1 cellular context compared by ENCODE assay signal in genomic region chrX:53048169-53049126, GRCh38.
A peak's percentile ranks its signal among the peaks of the same experiment; 100 is the strongest.
TF ChIP-seq lines count a peak whose summit lies in the region.

GPR173 (plus strand) TSS chrX:53048789; CDS start chrX:53076622, 27,833 bp downstream.

TF ChIP-seq in SK-N-SH, 30 proteins besides CTCF, POLR2A, EP300 and RAD21 (continued from another document):
- TF ChIP-seq PBX3 (IDR thresholded peaks at IDR 0.05) (no peak), IRF3 (IDR thresholded peaks at IDR 0.05; ENCODE audit: low read depth, low read length) (no peak), FOSL2 (IDR thresholded peaks at IDR 0.05; ENCODE audit: borderline replicate concordance, low read depth) (no peak), MXI1 (IDR thresholded peaks at IDR 0.05; ENCODE audit: low read depth, low read length) (no peak), SMC3 (IDR thresholded peaks at IDR 0.05; ENCODE audit: low read depth, low read length) (no peak), CHD2 (IDR thresholded peaks at IDR 0.05; ENCODE audit: low read length, partially characterized antibody) (peak; percentile 68), JUND (IDR thresholded peaks at IDR 0.05) (no peak), TCF12 (IDR thresholded peaks at IDR 0.05) (no peak), ELF1 (IDR thresholded peaks at IDR 0.05) (no peak)
